In genomic region chr9:95807326-95807947, GRCh38 we compare ENCODE assay signal across 14 cellular contexts.
DNase-seq lines count a peak whose midpoint lies in the region; ATAC-seq lines count a peak whose summit lies in the region.
"Had no signal": no experiment of that assay in that cellular context is flagged by ENCODE, and none has a peak within 500 bp of the region (broad histone marks: within the 10 kb centered on the region; RNA-seq: fewer than 3 reads in every experiment).

No MANE protein-coding gene starts in this region.

- peak overlapping the region; percentile 46 for H3K27ac Mint-ChIP-seq in activated T-helper 1 cell treated with anti-CD3 and anti-CD28 coated beads, Interleukin-12 subunit alpha, Interleukin-12 subunit beta, Interleukin-2, Interleukin-4 antibody, amounts not matched to agents 30 ng/mL and 10 ng/mL and 1 ng/mL, durations not matched to agents 14 hours and 24 hours and 36 hours
- H3K27ac Mint-ChIP-seq in stimulated activated naive CD8-positive, alpha-beta T cell treated with anti-CD3 and anti-CD28 coated beads, Interleukin-15, Interleukin-2, amounts not matched to agents 100 ng/mL and 50 ng/mL, for 24 hours, result peak overlapping the region; percentile 2
- H3K27ac Mint-ChIP-seq: activated naive CD8-positive, alpha-beta T cell treated with anti-CD3 and anti-CD28 coated beads, Interleukin-2, amount 10 ng/mL, durations not matched to agents 7 days and 5 days had no signal

- peaks cover 4% of the 10 kb centered on the region for H3K9me3 Mint-ChIP-seq in activated T-helper 1 cell treated with anti-CD3 and anti-CD28 coated beads, Interleukin-12 subunit alpha, Interleukin-12 subunit beta, Interleukin-2, Interleukin-4 antibody, amounts not matched to agents 30 ng/mL and 10 ng/mL and 1 ng/mL, durations not matched to agents 14 hours and 24 hours and 36 hours
- H3K9me3 Mint-ChIP-seq in stimulated activated naive CD8-positive, alpha-beta T cell treated with anti-CD3 and anti-CD28 coated beads, Interleukin-15, Interleukin-2, amounts not matched to agents 100 ng/mL and 50 ng/mL, for 24 hours, result no peaks in the 10 kb centered on the region

- no peak overlapping the region for H3K4me3 Mint-ChIP-seq in activated T-helper 1 cell treated with anti-CD3 and anti-CD28 coated beads, Interleukin-12 subunit alpha, Interleukin-12 subunit beta, Interleukin-2, Interleukin-4 antibody, amounts not matched to agents 30 ng/mL and 10 ng/mL and 1 ng/mL, durations not matched to agents 14 hours and 24 hours and 36 hours
- H3K4me3 Mint-ChIP-seq in stimulated activated naive CD8-positive, alpha-beta T cell treated with anti-CD3 and anti-CD28 coated beads, Interleukin-15, Interleukin-2, amounts not matched to agents 100 ng/mL and 50 ng/mL, for 24 hours, result no peak overlapping the region
- H3K4me3 Mint-ChIP-seq: activated naive CD8-positive, alpha-beta T cell treated with anti-CD3 and anti-CD28 coated beads, Interleukin-2, amount 10 ng/mL, durations not matched to agents 7 days and 5 days had no signal

- intact Hi-C loops in activated T-helper 1 cell treated with anti-CD3 and anti-CD28 coated beads, Interleukin-12 subunit alpha, Interleukin-12 subunit beta, Interleukin-2, Interleukin-4 antibody, amounts not matched to agents 30 ng/mL and 10 ng/mL and 1 ng/mL, durations not matched to agents 14 hours and 24 hours and 36 hours (cut with micrococcal nuclease), result loop anchor here (5.0 kb wide), 2 partner anchors 85 to 210 kb away; no protein-coding TSS in a partner anchor

- peak; percentile 60 for ATAC-seq in GM21576 (IDR thresholded peaks at IDR 0.05; ENCODE audit: unreplicated experiment)
- ATAC-seq in left lobe of liver, result peak; percentile 66
- ATAC-seq: left colon had no signal

- peaks cover 23% of the 10 kb centered on the region for H3K4me1 Mint-ChIP-seq in activated T-helper 1 cell treated with anti-CD3 and anti-CD28 coated beads, Interleukin-12 subunit alpha, Interleukin-12 subunit beta, Interleukin-2, Interleukin-4 antibody, amounts not matched to agents 30 ng/mL and 10 ng/mL and 1 ng/mL, durations not matched to agents 14 hours and 24 hours and 36 hours (ENCODE audit: low read depth)
- peaks cover 49% of the 10 kb centered on the region for H3K4me1 Mint-ChIP-seq in stimulated activated naive CD8-positive, alpha-beta T cell treated with anti-CD3 and anti-CD28 coated beads, Interleukin-15, Interleukin-2, amounts not matched to agents 100 ng/mL and 50 ng/mL, for 24 hours (ENCODE audit: low read depth)

- peaks cover 11% of the 10 kb centered on the region for H3K27me3 Mint-ChIP-seq in activated T-helper 1 cell treated with anti-CD3 and anti-CD28 coated beads, Interleukin-12 subunit alpha, Interleukin-12 subunit beta, Interleukin-2, Interleukin-4 antibody, amounts not matched to agents 30 ng/mL and 10 ng/mL and 1 ng/mL, durations not matched to agents 14 hours and 24 hours and 36 hours (ENCODE audit: insufficient read depth)
- no peaks in the 10 kb centered on the region for H3K27me3 Mint-ChIP-seq in stimulated activated naive CD8-positive, alpha-beta T cell treated with anti-CD3 and anti-CD28 coated beads, Interleukin-15, Interleukin-2, amounts not matched to agents 100 ng/mL and 50 ng/mL, for 24 hours

- peaks cover 8% of the 10 kb centered on the region for H3K36me3 Mint-ChIP-seq in activated T-helper 1 cell treated with anti-CD3 and anti-CD28 coated beads, Interleukin-12 subunit alpha, Interleukin-12 subunit beta, Interleukin-2, Interleukin-4 antibody, amounts not matched to agents 30 ng/mL and 10 ng/mL and 1 ng/mL, durations not matched to agents 14 hours and 24 hours and 36 hours (ENCODE audit: low read depth)
- no peaks in the 10 kb centered on the region for H3K36me3 Mint-ChIP-seq in stimulated activated naive CD8-positive, alpha-beta T cell treated with anti-CD3 and anti-CD28 coated beads, Interleukin-15, Interleukin-2, amounts not matched to agents 100 ng/mL and 50 ng/mL, for 24 hours (ENCODE audit: low read depth)

- DNase-seq in activated T-helper 1 cell treated with anti-CD3 and anti-CD28 coated beads, Interleukin-12 subunit alpha, Interleukin-12 subunit beta, Interleukin-2, Interleukin-4 antibody, amounts not matched to agents 30 ng/mL and 10 ng/mL and 1 ng/mL, durations not matched to agents 14 hours and 24 hours and 36 hours (ENCODE audit: low spot score), result no peak
- DNase-seq in left lobe of liver (ENCODE audit: low spot score) (no peak), NCI-H187 treated with DMSO at 0.1 percent for 48 hours (lab: John Stamatoyannopoulos, UW) (no peak), NCI-H510A (lab: John Stamatoyannopoulos, UW) (no peak), NCI-H146 treated with DMSO at 0.1 percent for 48 hours (lab: John Stamatoyannopoulos, UW; ENCODE audit: unreplicated experiment) (no peak), cerebellar cortex (ENCODE audit: low spot score) (no peak)
- DNase-seq: activated CD8-positive, alpha-beta memory T cell treated with anti-CD3 and anti-CD28 coated beads, Interleukin-2, amount 50 U/mL, for 4 hours; activated naive CD8-positive, alpha-beta T cell treated with anti-CD3 and anti-CD28 coated beads, Interleukin-2, amount 10 ng/mL, durations not matched to agents 7 days and 5 days; dorsolateral prefrontal cortex; NCI-H1694 treated with DMSO at 0.1 percent for 48 hours; NK-92 treated with Interleukin-12 subunit alpha and Interleukin-12 subunit beta, amount 100 ng/mL, for 24 hours had no signal
